Comparison of ENCODE assay signal across 10 cellular contexts in the genomic region with DNA sequence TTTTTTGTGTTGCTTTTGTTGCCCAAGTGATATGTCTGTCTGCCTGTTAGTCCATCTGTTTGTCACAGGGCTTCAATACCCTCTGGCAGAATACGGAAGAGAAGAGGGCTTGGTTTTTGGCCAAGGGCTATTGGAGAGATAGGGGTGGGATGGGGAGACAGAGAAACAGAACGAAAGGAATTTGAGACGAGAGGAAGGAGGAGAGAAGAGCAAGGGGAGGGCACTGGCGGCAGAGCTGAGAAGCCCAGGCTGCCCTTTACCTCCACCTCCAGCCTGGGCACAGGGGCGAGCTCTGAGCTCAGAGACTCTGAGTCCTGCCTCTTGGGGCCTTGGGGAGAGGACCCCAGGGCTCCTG. TPM values are rescaled to one million over a fixed set of nuclear protein-coding genes. Genes with fewer than 3 reads are reported as not detected.
DNase-seq lines count a peak whose midpoint lies in the region; ATAC-seq, FAIRE-seq and TF ChIP-seq lines count a peak whose summit lies in the region.
"Had no signal": no experiment of that assay in that cellular context is flagged by ENCODE, and none has a peak within 500 bp of the region (broad histone marks: within the 10 kb centered on the region; RNA-seq: fewer than 3 reads in every experiment).

No MANE protein-coding gene starts in this region.

- no peak overlapping the region for H3K23ac ChIP-seq in H1 (ENCODE audit: insufficient read length)

- H3K36me3 ChIP-seq in Caco-2 (ENCODE audit: control insufficient read depth, insufficient read depth, low read length) = no peaks in the 10 kb centered on the region
- H3K36me3 ChIP-seq in H1 (ENCODE audit: control insufficient read depth in 2 of 4, insufficient read depth in 4 of 4, low read length in 3 of 4) = no peaks in the 10 kb centered on the region
- no peaks in the 10 kb centered on the region for H3K36me3 ChIP-seq in rectal smooth muscle tissue (ENCODE audit: control insufficient read depth, insufficient read depth, low read length)

- no peak overlapping the region for H3K4ac ChIP-seq in H1 (replicated peaks; ENCODE audit: insufficient read length, low read depth, low read length)

- no peaks in the 10 kb centered on the region for H3K79me1 ChIP-seq in H1 (ENCODE audit: low read depth, low read length)

- H2BK15ac ChIP-seq in H1 (ENCODE audit: low read length) = 0 out of 2 replicates have a peak overlapping the region, but pooled peaks have one; percentile 98

- peaks cover 67% of the 10 kb centered on the region for H3K4me1 Mint-ChIP-seq in Caco-2 (ENCODE audit: low read depth, unreplicated experiment)
- peaks cover 79 to 80% (median 80%) of the 10 kb centered on the region in 3 donors for H3K4me1 Mint-ChIP-seq in T-cell

- no peak for TF ChIP-seq POLR2A in H1 (IDR thresholded peaks at IDR 0.05; ENCODE audit: control extremely low read depth in 1 of 2, low read depth in 2 of 2, low read length in 2 of 2)

- ATAC-seq in T-cell (replicated peaks in 1 of 4) = no peak

- no TSS peak for BruUV-seq in Caco-2 (replicated peaks; lab: Mats Ljungman, UMichigan)

- H4K8ac ChIP-seq in H1 (ENCODE audit: extremely low read depth, insufficient read depth, low read length) = no peak overlapping the region

- H4K5ac ChIP-seq in H1 (ENCODE audit: insufficient read length, low read depth, low read length) = no peak overlapping the region

- peak overlapping the region; percentile 12 for H4K91ac ChIP-seq in H1 (replicated peaks; ENCODE audit: insufficient read length, low read length)

- H3K79me2 ChIP-seq in H1 (ENCODE audit: control insufficient read depth in 1 of 2, insufficient read depth in 2 of 2, low read length in 2 of 2) = no peaks in the 10 kb centered on the region

- no peaks in the 10 kb centered on the region for H3K9me3 ChIP-seq in Caco-2
- no peaks in the 10 kb centered on the region for H3K9me3 ChIP-seq in H1 (ENCODE audit: insufficient read depth in 2 of 2, low read depth in 1 of 2, low read length in 1 of 2)

- FAIRE-seq in H1 (lab: Jason Lieb, UNC) = no peak

- CTCF ChIA-PET in Caco-2 (lab: Charles Lee) (interaction anchor here (0.5 to 1.4 kb wide), 4 partner anchors 14 to 84 kb away, joined by 3 to 5 read pairs (median 4); no protein-coding TSS in a partner anchor), T-cell (lab: Charles Lee) (interaction anchor here (0.6 to 1.9 kb wide), 6 partner anchors 29 to 139 kb away, joined by 3 to 9 read pairs (median 4); no protein-coding TSS in a partner anchor), H1 (lab: Charles Lee; ENCODE audit: partially characterized antibody) (interaction anchor here (0.5 to 8.6 kb wide), 33 partner anchors 11 to 324 kb away, joined by 3 to 110 read pairs (median 5); a partner anchor contains a TSS)

- H3K4me1 ChIP-seq in Caco-2 (peaks cover 82% of the 10 kb centered on the region), H1 (replicated peaks in 1 of 4; ENCODE audit: control insufficient read depth in 3 of 4, insufficient read depth in 4 of 4, low read length in 3 of 4) (peaks cover 11 to 58% (median 41%) of the 10 kb centered on the region in 4 experiments), rectal smooth muscle tissue (ENCODE audit: control insufficient read depth, insufficient read depth, low read length) (peaks cover 72% of the 10 kb centered on the region)

- TF ChIP-seq EP300 in H1 (IDR thresholded peaks at IDR 0.05; ENCODE audit: borderline replicate concordance in 1 of 2, low read depth in 2 of 2, low read length in 2 of 2) = no peak

- H3K9me3 Mint-ChIP-seq in Caco-2 (ENCODE audit: unreplicated experiment) = no peaks in the 10 kb centered on the region
- H3K9me3 Mint-ChIP-seq in T-cell = no peaks in the 10 kb centered on the region
- H3K9me3 Mint-ChIP-seq: memory B cell had no signal

- no peak overlapping the region for H3K14ac ChIP-seq in H1 (ENCODE audit: insufficient read length)

- no peak overlapping the region for H3K9ac ChIP-seq in H1 (replicated peaks in 1 of 4; ENCODE audit: extremely low read depth in 1 of 4, low read depth in 3 of 4, low read length in 3 of 4)
- H3K9ac ChIP-seq in rectal smooth muscle tissue (ENCODE audit: low read length) = no peak overlapping the region

- no peak overlapping the region for H3K4me2 ChIP-seq in H1 (ENCODE audit: insufficient read depth in 1 of 2, low read depth in 2 of 2, low read length in 2 of 2)

- H2AFZ ChIP-seq in H1 (ENCODE audit: low read length) = no peak overlapping the region

- no peaks in the 10 kb centered on the region for H3K27me3 ChIP-seq in Caco-2 (replicated peaks; ENCODE audit: control insufficient read depth, insufficient read depth, low read length)
- no peaks in the 10 kb centered on the region for H3K27me3 ChIP-seq in H1 (replicated peaks in 1 of 4; ENCODE audit: control insufficient read depth in 3 of 4, extremely low read depth in 1 of 4, insufficient read depth in 3 of 4, low read length in 3 of 4)
- H3K27me3 ChIP-seq in rectal smooth muscle tissue (ENCODE audit: control insufficient read depth, insufficient read depth, low read length) = no peaks in the 10 kb centered on the region

- DNase-seq in Caco-2 (no peak), T-cell (no peak), H1 (ENCODE audit: low read depth in 1 of 2, low spot score in 2 of 2) (no peak), OCI-M1 (lab: John Stamatoyannopoulos, UW) (no peak), kidney glomerular epithelial cell (lab: John Stamatoyannopoulos, UW) (no peak), iPS-NIHi11 (ENCODE audit: low spot score) (no peak)
- DNase-seq in activated CD4-positive, CD25-positive, alpha-beta regulatory T cell treated with anti-CD3 and anti-CD28 coated beads, Interleukin-2, amount 50 U/mL, for 72 hours = no peak
- DNase-seq: DND-41 had no signal

- H2BK5ac ChIP-seq in H1 (ENCODE audit: low read depth, low read length) = peak overlapping the region; percentile 55; the same call in 1 of the 2 replicates

- peaks cover 21% of the 10 kb centered on the region for H3K23me2 ChIP-seq in H1 (ENCODE audit: low read depth, low read length)

- peaks cover 12% of the 10 kb centered on the region for H3K36me3 Mint-ChIP-seq in Caco-2 (ENCODE audit: insufficient read depth, unreplicated experiment)
- H3K36me3 Mint-ChIP-seq in T-cell = no peaks in the 10 kb centered on the region
- H3K36me3 Mint-ChIP-seq: memory B cell had no signal

- H2AK5ac ChIP-seq in H1 (ENCODE audit: low read depth, low read length) = no peak overlapping the region

- intact Hi-C loops in Caco-2 (cut with micrococcal nuclease; ENCODE audit: unreplicated experiment) = no loop called here

- TF ChIP-seq CTCF in Caco-2 (IDR thresholded peaks at IDR 0.05; ENCODE audit: insufficient read depth in 1 of 2, low read depth in 1 of 2, low read length in 1 of 2, severe bottlenecking in 1 of 2, unreplicated experiment in 1 of 2) (no peak), H1 (IDR thresholded peaks at IDR 0.05; ENCODE audit: control extremely low read depth in 1 of 3, insufficient read depth in 1 of 3, low read depth in 1 of 3, low read length in 3 of 3) (no peak)

- no peak overlapping the region for H2BK120ac ChIP-seq in H1 (replicated peaks; ENCODE audit: low read depth, low read length)

- H3K27me3 Mint-ChIP-seq in Caco-2 (ENCODE audit: insufficient read depth, unreplicated experiment) (no peaks in the 10 kb centered on the region), T-cell (no peaks in the 10 kb centered on the region)
- H3K27me3 Mint-ChIP-seq: memory B cell had no signal

- H2BK12ac ChIP-seq in H1 (ENCODE audit: low read depth, low read length) = peak overlapping the region; percentile 99; the same call in 1 of the 2 replicates

- H2BK20ac ChIP-seq in H1 (ENCODE audit: low read length) = 0 out of 2 replicates have a peak overlapping the region, but pooled peaks have one; percentile 88

- H4K20me1 ChIP-seq in H1 (replicated peaks in 1 of 2; ENCODE audit: control insufficient read depth in 1 of 2, insufficient read depth in 2 of 2, low read length in 2 of 2) = peaks cover 0 to 4% of the 10 kb centered on the region in 2 experiments

- POLR2A ChIA-PET in Caco-2 (lab: Charles Lee) (interaction anchor here (0.5 kb wide), 1 partner anchor 52 kb away, joined by 3 read pairs; no protein-coding TSS in a partner anchor), T-cell (lab: Charles Lee) (interaction anchor here in 1 of 2 donors (0.8 kb wide), 1 partner anchor 47 kb away, joined by 3 read pairs; no protein-coding TSS in a partner anchor), H1 (lab: Charles Lee; ENCODE audit: partially characterized antibody) (interaction anchor here (0.8 to 2.1 kb wide), 10 partner anchors 10 to 144 kb away, joined by 3 to 6 read pairs (median 3); no protein-coding TSS in a partner anchor)

- no peak overlapping the region for H3K4me3 Mint-ChIP-seq in Caco-2 (ENCODE audit: unreplicated experiment)
- H3K4me3 Mint-ChIP-seq in T-cell = peak overlapping the region; percentile 90 to 97 (median 94)
- H3K4me3 Mint-ChIP-seq: memory B cell had no signal

- H3K27ac ChIP-seq in H1 (ENCODE audit: low read depth, low read length) = no peak overlapping the region
- H3K27ac ChIP-seq in rectal smooth muscle tissue (ENCODE audit: low read depth, low read length) = peak overlapping the region; percentile 74

- no peak overlapping the region for H3K4me3 ChIP-seq in Caco-2 (ENCODE audit: low read depth, low read length)
- H3K4me3 ChIP-seq in H1 (ENCODE audit: extremely low read depth in 1 of 4, insufficient read depth in 2 of 4, low read depth in 3 of 4, low read length in 4 of 4) = no peak overlapping the region
- peak overlapping the region; percentile 22 for H3K4me3 ChIP-seq in rectal smooth muscle tissue (ENCODE audit: low read length)

- no peak overlapping the region for H3K18ac ChIP-seq in H1 (ENCODE audit: extremely low read depth, low read length)

- H3K56ac ChIP-seq in H1 (replicated peaks; ENCODE audit: insufficient read length, low read depth, low read length) = no peak overlapping the region

- H3K27ac Mint-ChIP-seq in Caco-2 (ENCODE audit: unreplicated experiment) (peak overlapping the region; percentile 36), T-cell (peak overlapping the region; percentile 98 to 99)
- H3K27ac Mint-ChIP-seq: memory B cell had no signal

- TF ChIP-seq RAD21 in H1 (IDR thresholded peaks at IDR 0.05 in 1 of 2, conservative IDR thresholded peaks at IDR 0.05 in 1 of 2; ENCODE audit: low read depth in 2 of 2, low read length in 2 of 2) = no peak

- WGBS in H1 (ENCODE audit: extremely low coverage in 1 of 2, insufficient coverage in 1 of 2, insufficient read length in 1 of 2, insufficient replicate concordance in 2 of 2, low coverage in 1 of 2, low lambda C conversion rate in 2 of 2, missing lambda C conversion rate in 1 of 2), 2 experiments = 68% methylated on average over 5 of the region's 5 CpGs; no CpG with 5 or more reads in 1 of the 2 experiments

RNA-seq across cellular contexts. Expression of a gene that starts 33.7 kb away (rescaled TPM):
- 59.2 and 68.6 TPM in 2 replicates for total RNA-seq in Caco-2 (2022)
- 100 to 1,000 TPM; 145 to 161 (median 156) TPM for total RNA-seq in T-cell
- total RNA-seq in H1 (2021; fragmentation: NEBNext Ultra II Directional; extraction: Animal tissue kit (Norgen Biotek cat#: 25700)) = 78.9 and 86.6 TPM in 2 replicates
- polyA plus RNA-seq in H1 (2011; rRNA removed) = 32.1 and 44.3 TPM in 2 replicates
- 26.2 TPM for polyA plus RNA-seq in H1 (2011; cell fraction: cytosol; rRNA removed)
- polyA plus RNA-seq in H1 (2011; cell fraction: nucleus; rRNA removed) = 60.6 TPM
- 42.0 to 51.1 TPM (median 44.6 TPM) in 4 replicates for polyA plus RNA-seq in H1 (2012, experiment 1 of 2)
- 36.9 TPM for polyA plus RNA-seq in H1 (2012, experiment 2 of 2)
- 43.5 TPM for polyA plus RNA-seq in H1 (2013, experiment 1 of 2)
- polyA plus RNA-seq in H1 (2013, experiment 2 of 2) = 43.4 TPM
- 32.2 and 35.0 TPM in 2 replicates for polyA minus RNA-seq in H1 (2011; rRNA and poly(A)+ RNA removed)
- polyA minus RNA-seq in H1 (2011; cell fraction: cytosol; rRNA and poly(A)+ RNA removed) = 28.4 TPM
- polyA minus RNA-seq in H1 (2011; cell fraction: nucleus; rRNA and poly(A)+ RNA removed) = 26.5 TPM
